In genomic region chr16:15829460-15829859, GRCh38 we compare ENCODE assay signal across 12 cellular contexts. TPM values are rescaled to one million over a fixed set of nuclear protein-coding genes. Genes with fewer than 3 reads are reported as not detected.
DNase-seq lines count a peak whose midpoint lies in the region; ATAC-seq and TF ChIP-seq lines count a peak whose summit lies in the region.
"Had no signal": no experiment of that assay in that cellular context is flagged by ENCODE, and none has a peak within 500 bp of the region (broad histone marks: within the 10 kb centered on the region; RNA-seq: fewer than 3 reads in every experiment).

No MANE protein-coding gene starts in this region.

- no peaks in the 10 kb centered on the region for H3K4me1 Mint-ChIP-seq in endothelial cell (ENCODE audit: unreplicated experiment)
- H3K4me1 Mint-ChIP-seq: CD4-positive, alpha-beta memory T cell had no signal

- H3K36me3 ChIP-seq in adrenal gland (replicated peaks in 1 of 2) (no peaks in the 10 kb centered on the region), left ventricle myocardium inferior (no peaks in the 10 kb centered on the region)
- H3K36me3 ChIP-seq: MG63 had no signal

- TF ChIP-seq CTCF in adrenal gland (IDR thresholded peaks at IDR 0.05) (no peak), left ventricle myocardium inferior (IDR thresholded peaks at IDR 0.05; ENCODE audit: borderline replicate concordance) (no peak), endothelial cell (IDR thresholded peaks at IDR 0.05; ENCODE audit: unreplicated experiment) (no peak)

- H3K4me3 ChIP-seq in adrenal gland (no peak overlapping the region), left ventricle myocardium inferior (no peak overlapping the region)
- H3K4me3 ChIP-seq: MG63 had no signal

- no peak for TF ChIP-seq POLR2A in adrenal gland (IDR thresholded peaks at IDR 0.05)

- DNase-seq in ELF-1 (ENCODE audit: low read depth, low spot score) (peak; percentile 33), adrenal gland (peak; percentile 22 to 83 (median 44)), left ventricle myocardium inferior (peak; percentile 52), pons (ENCODE audit: low spot score) (peak; percentile 5), endothelial cell (ENCODE audit: low spot score) (no peak), COR-L47 (lab: John Stamatoyannopoulos, UW) (no peak)
- DNase-seq in activated CD8-positive, alpha-beta memory T cell treated with anti-CD3 and anti-CD28 coated beads for 24 hours = no peak
- DNase-seq: CD4-positive, alpha-beta memory T cell; kidney glomerular epithelial cell; MG63; stimulated activated CD4-positive, alpha-beta T cell treated with anti-CD3 and anti-CD28 coated beads, Interleukin-15, amount 100 ng/mL, for 24 hours had no signal

- H3K27ac ChIP-seq in adrenal gland = peak overlapping the region in 1 of 5 donors; percentile 30
- H3K27ac ChIP-seq in left ventricle myocardium inferior (replicated peaks) = no peak overlapping the region

- ATAC-seq in HG02973 (IDR thresholded peaks at IDR 0.05; ENCODE audit: unreplicated experiment) = no peak

- H3K4me3 Mint-ChIP-seq in endothelial cell (ENCODE audit: unreplicated experiment) = no peak overlapping the region
- H3K4me3 Mint-ChIP-seq: CD4-positive, alpha-beta memory T cell had no signal

- H3K27me3 Mint-ChIP-seq in endothelial cell (ENCODE audit: unreplicated experiment) = peaks cover 5% of the 10 kb centered on the region

- H3K27ac Mint-ChIP-seq in endothelial cell (ENCODE audit: unreplicated experiment) = no peak overlapping the region

- H3K27me3 ChIP-seq in adrenal gland = no peaks in the 10 kb centered on the region
- H3K27me3 ChIP-seq in left ventricle myocardium inferior (ENCODE audit: low read depth) = peaks cover 31% of the 10 kb centered on the region
- H3K27me3 ChIP-seq: MG63 had no signal

- H3K9me3 ChIP-seq in adrenal gland (replicated peaks in 1 of 3) = no peaks in the 10 kb centered on the region
- no peaks in the 10 kb centered on the region for H3K9me3 ChIP-seq in left ventricle myocardium inferior (replicated peaks)
- H3K9me3 ChIP-seq: MG63 had no signal

- intact Hi-C loops in adrenal gland (cut with DNase I) (loop anchor here in 1 of 2 donors (10.0 kb wide), 1 partner anchor 65 kb away; no protein-coding TSS in a partner anchor), left ventricle myocardium inferior (cut with micrococcal nuclease) (loop anchor here (5.0 kb wide), 1 partner anchor 62 kb away; no protein-coding TSS in a partner anchor)

- no peaks in the 10 kb centered on the region for H3K9me3 Mint-ChIP-seq in endothelial cell (ENCODE audit: unreplicated experiment)
- H3K9me3 Mint-ChIP-seq: CD4-positive, alpha-beta memory T cell had no signal

- no peaks in the 10 kb centered on the region for H3K4me1 ChIP-seq in adrenal gland (replicated peaks in 1 of 2)
- H3K4me1 ChIP-seq in left ventricle myocardium inferior = no peaks in the 10 kb centered on the region

- 45 to 57% (median 47%) methylated on average over 8 to 9 of the region's 9 CpGs for WGBS in adrenal gland, 4 donors

- H3K36me3 Mint-ChIP-seq in endothelial cell (ENCODE audit: low read depth, unreplicated experiment) = no peaks in the 10 kb centered on the region
- H3K36me3 Mint-ChIP-seq: CD4-positive, alpha-beta memory T cell had no signal

RNA-seq across cellular contexts. Expression of gene MYH11, which starts 27.4 kb away (rescaled TPM):
- total RNA-seq in adrenal gland (10 to 100 TPM in 6 of 8 donors, 1 to 10 TPM in 2; 5.5 to 33.3 (median 16.3) TPM), left ventricle myocardium inferior (15.6 TPM), endothelial cell (ENCODE audit: unreplicated experiment) (0.51 TPM)
- 10 to 100 TPM; 31.9 to 45.1 (median 41.7) TPM for polyA plus RNA-seq in adrenal gland

RNA-seq across cellular contexts. Expression of gene CEP20, which starts 58.9 kb away (rescaled TPM):
- 10 to 100 TPM; 27.2 to 46.0 (median 33.5) TPM for total RNA-seq in adrenal gland
- polyA plus RNA-seq in adrenal gland = 10 to 100 TPM; 15.2 to 63.8 (median 17.3) TPM
- total RNA-seq in left ventricle myocardium inferior = 30.7 TPM
- total RNA-seq in endothelial cell (ENCODE audit: unreplicated experiment) = 16.1 TPM

Comparison
In these comparisons a context has a peak if more than half of its experiments do, and no peak if none do; other contexts are left out.
1. DNase-seq: peak in ELF-1 (single experiment), adrenal gland (7 of 7), left ventricle myocardium inferior (single experiment) and pons (single experiment); none in activated CD8-positive, alpha-beta memory T cell treated with anti-CD3 and anti-CD28 coated beads for 24 hours (single experiment), endothelial cell (single experiment) and COR-L47 (single experiment).